11 cellular contexts compared by ENCODE assay signal in genomic region chr1:51515982-51516638, GRCh38. TPM values are rescaled to one million over a fixed set of nuclear protein-coding genes. Genes with fewer than 3 reads are reported as not detected.
DNase-seq lines count a peak whose midpoint lies in the region; ATAC-seq and TF ChIP-seq lines count a peak whose summit lies in the region.
"Had no signal": no experiment of that assay in that cellular context is flagged by ENCODE, and none has a peak within 500 bp of the region (broad histone marks: within the 10 kb centered on the region; RNA-seq: fewer than 3 reads in every experiment).

No MANE protein-coding gene starts in this region.

- H3K9me3 ChIP-seq in Caco-2: no peaks in the 10 kb centered on the region
- H3K9me3 ChIP-seq in OCI-LY7 (ENCODE audit: low read length): no peaks in the 10 kb centered on the region; the same call in 1 of the 2 replicates
- no peaks in the 10 kb centered on the region for H3K9me3 ChIP-seq in endocrine pancreas (ENCODE audit: control insufficient read depth, low read length)
- no peaks in the 10 kb centered on the region for H3K9me3 ChIP-seq in prostate gland

- CTCF ChIA-PET in Caco-2 (lab: Charles Lee) (no interaction called here), OCI-LY7 (lab: Charles Lee; ENCODE audit: unreplicated experiment) (interaction anchor here (0.6 kb wide), 1 partner anchor 121 kb away, joined by 5 read pairs; no protein-coding TSS in a partner anchor)

- DNase-seq in Caco-2 (no peak), OCI-LY7 (ENCODE audit: low spot score) (no peak), prostate gland (ENCODE audit: low spot score) (no peak), NCI-H187 treated with DMSO at 0.1 percent for 48 hours (lab: John Stamatoyannopoulos, UW) (no peak)
- no peak for DNase-seq in central memory CD4-positive, alpha-beta T cell
- DNase-seq: DMS79 had no signal

- H3K4me3 Mint-ChIP-seq in Caco-2 (ENCODE audit: unreplicated experiment): peak overlapping the region; percentile 29

- peaks cover 21% of the 10 kb centered on the region for H4K20me1 ChIP-seq in OCI-LY7 (ENCODE audit: insufficient read depth, low read length)

- H3K4me1 Mint-ChIP-seq in Caco-2 (ENCODE audit: low read depth, unreplicated experiment): peaks cover 11% of the 10 kb centered on the region

- ATAC-seq in GM21717 (IDR thresholded peaks at IDR 0.05; ENCODE audit: unreplicated experiment): no peak
- no peak for ATAC-seq in GM21528 (IDR thresholded peaks at IDR 0.05; ENCODE audit: low FRiP score, unreplicated experiment)

- peak overlapping the region; percentile 93 for H3K4me2 ChIP-seq in OCI-LY7 (ENCODE audit: low read length)

- no peaks in the 10 kb centered on the region for H3K9me3 Mint-ChIP-seq in Caco-2 (ENCODE audit: unreplicated experiment)
- H3K9me3 Mint-ChIP-seq: activated T-helper 2 cell treated with anti-CD3 and anti-CD28 coated beads, Interferon-gamma antibody, Interleukin-2, Interleukin-4, amounts not matched to agents 10 μg/mL and 5 μg/mL and 100 μg/mL, durations not matched to agents 14 hours and 24 hours and 36 hours had no signal

- peaks cover 74% of the 10 kb centered on the region for H3K79me2 ChIP-seq in OCI-LY7 (ENCODE audit: insufficient read depth, low read depth, low read length)

- H3K27ac Mint-ChIP-seq in Caco-2 (ENCODE audit: unreplicated experiment): no peak overlapping the region
- H3K27ac Mint-ChIP-seq: activated T-helper 2 cell treated with anti-CD3 and anti-CD28 coated beads, Interferon-gamma antibody, Interleukin-2, Interleukin-4, amounts not matched to agents 10 μg/mL and 5 μg/mL and 100 μg/mL, durations not matched to agents 14 hours and 24 hours and 36 hours had no signal

- no peaks in the 10 kb centered on the region for H3K9me2 ChIP-seq in OCI-LY7 (ENCODE audit: insufficient read depth, low read length)

- TF ChIP-seq CTCF in Caco-2 (IDR thresholded peaks at IDR 0.05; ENCODE audit: insufficient read depth in 1 of 2, low read depth in 1 of 2, low read length in 1 of 2, severe bottlenecking in 1 of 2, unreplicated experiment in 1 of 2) (no peak), OCI-LY7 (conservative IDR thresholded peaks at IDR 0.05; ENCODE audit: low read length) (no peak), prostate gland (IDR thresholded peaks at IDR 0.05) (no peak)

- TF ChIP-seq POLR2A in prostate gland (IDR thresholded peaks at IDR 0.05): no peak

- H3K27me3 ChIP-seq in Caco-2 (replicated peaks; ENCODE audit: control insufficient read depth, insufficient read depth, low read length) (no peaks in the 10 kb centered on the region), endocrine pancreas (ENCODE audit: control insufficient read depth, insufficient read depth, low read length) (no peaks in the 10 kb centered on the region), prostate gland (replicated peaks; ENCODE audit: insufficient read depth) (no peaks in the 10 kb centered on the region)

- H3K4me1 ChIP-seq in Caco-2 (peaks cover 15% of the 10 kb centered on the region), OCI-LY7 (ENCODE audit: insufficient read depth, low read length, poor library complexity, severe bottlenecking) (peaks cover 50% of the 10 kb centered on the region), endocrine pancreas (ENCODE audit: control insufficient read depth, insufficient read depth, low read length) (peaks cover 19% of the 10 kb centered on the region), prostate gland (replicated peaks) (peaks cover 2% of the 10 kb centered on the region)

- H3K27ac ChIP-seq in OCI-LY7 (ENCODE audit: low read depth, low read length, poor library complexity, severe bottlenecking): peak overlapping the region; percentile 82
- H3K27ac ChIP-seq in prostate gland: peak overlapping the region; percentile 81 to 94

- no peak overlapping the region for H3K9ac ChIP-seq in endocrine pancreas (ENCODE audit: control insufficient read depth, insufficient read depth, low read length)

- no peak overlapping the region for H2AFZ ChIP-seq in OCI-LY7 (ENCODE audit: low read length)

- BruUV-seq in Caco-2 (replicated peaks; lab: Mats Ljungman, UMichigan) (no TSS peak), OCI-LY7 (replicated peaks; lab: Mats Ljungman, UMichigan) (no TSS peak)

- intact Hi-C loops in Caco-2 (cut with micrococcal nuclease; ENCODE audit: unreplicated experiment): no loop called here
- intact Hi-C loops in OCI-LY7 (cut with micrococcal nuclease; ENCODE audit: unreplicated experiment): loop anchor here (5.0 kb wide), 3 partner anchors 94 to 549 kb away; partner anchors contain the start of gene NRDC
- intact Hi-C loops in prostate gland (cut with DNase I): no loop called here

- H3K36me3 ChIP-seq in Caco-2 (ENCODE audit: control insufficient read depth, insufficient read depth, low read length) (no peaks in the 10 kb centered on the region), OCI-LY7 (ENCODE audit: insufficient read depth, low read length) (no peaks in the 10 kb centered on the region), endocrine pancreas (ENCODE audit: control insufficient read depth, insufficient read depth, low read length) (no peaks in the 10 kb centered on the region), prostate gland (no peaks in the 10 kb centered on the region)

- H3K4me3 ChIP-seq in Caco-2 (ENCODE audit: low read depth, low read length) (no peak overlapping the region), OCI-LY7 (ENCODE audit: low read depth, low read length, poor library complexity, severe bottlenecking) (peak overlapping the region; percentile 95), endocrine pancreas (ENCODE audit: control insufficient read depth, insufficient read depth, low read length) (peak overlapping the region; percentile 87), prostate gland (peak overlapping the region in 1 of 2 donors; percentile 95)
- H3K4me3 ChIP-seq: lung had no signal

- POLR2A ChIA-PET in Caco-2 (lab: Charles Lee) (interaction anchor here (0.7 kb wide), 1 partner anchor 93 kb away, joined by 5 read pairs; no protein-coding TSS in a partner anchor), OCI-LY7 (lab: Charles Lee) (interaction anchor here (0.5 to 2.6 kb wide), 9 partner anchors 11 to 90 kb away, joined by 3 to 19 read pairs (median 4); no protein-coding TSS in a partner anchor)

- peaks cover 15% of the 10 kb centered on the region for H3K36me3 Mint-ChIP-seq in Caco-2 (ENCODE audit: insufficient read depth, unreplicated experiment)

- H3K27me3 Mint-ChIP-seq in Caco-2 (ENCODE audit: insufficient read depth, unreplicated experiment): no peaks in the 10 kb centered on the region

RNA-seq across cellular contexts. Expression of gene EPS15, which starts 3.0 kb away (rescaled TPM):
- total RNA-seq in Caco-2 (2022): 39.2 and 41.5 TPM in 2 replicates
- total RNA-seq in OCI-LY7 (2014; rRNA removed; shearing (Covaris generic)): 23.8 and 35.5 TPM in 2 replicates
- total RNA-seq in OCI-LY7 (2022): 73.2 and 79.4 TPM in 2 replicates
- total RNA-seq in prostate gland: 10 to 100 TPM; 62.4 to 70.4 TPM
